In the genomic region with DNA sequence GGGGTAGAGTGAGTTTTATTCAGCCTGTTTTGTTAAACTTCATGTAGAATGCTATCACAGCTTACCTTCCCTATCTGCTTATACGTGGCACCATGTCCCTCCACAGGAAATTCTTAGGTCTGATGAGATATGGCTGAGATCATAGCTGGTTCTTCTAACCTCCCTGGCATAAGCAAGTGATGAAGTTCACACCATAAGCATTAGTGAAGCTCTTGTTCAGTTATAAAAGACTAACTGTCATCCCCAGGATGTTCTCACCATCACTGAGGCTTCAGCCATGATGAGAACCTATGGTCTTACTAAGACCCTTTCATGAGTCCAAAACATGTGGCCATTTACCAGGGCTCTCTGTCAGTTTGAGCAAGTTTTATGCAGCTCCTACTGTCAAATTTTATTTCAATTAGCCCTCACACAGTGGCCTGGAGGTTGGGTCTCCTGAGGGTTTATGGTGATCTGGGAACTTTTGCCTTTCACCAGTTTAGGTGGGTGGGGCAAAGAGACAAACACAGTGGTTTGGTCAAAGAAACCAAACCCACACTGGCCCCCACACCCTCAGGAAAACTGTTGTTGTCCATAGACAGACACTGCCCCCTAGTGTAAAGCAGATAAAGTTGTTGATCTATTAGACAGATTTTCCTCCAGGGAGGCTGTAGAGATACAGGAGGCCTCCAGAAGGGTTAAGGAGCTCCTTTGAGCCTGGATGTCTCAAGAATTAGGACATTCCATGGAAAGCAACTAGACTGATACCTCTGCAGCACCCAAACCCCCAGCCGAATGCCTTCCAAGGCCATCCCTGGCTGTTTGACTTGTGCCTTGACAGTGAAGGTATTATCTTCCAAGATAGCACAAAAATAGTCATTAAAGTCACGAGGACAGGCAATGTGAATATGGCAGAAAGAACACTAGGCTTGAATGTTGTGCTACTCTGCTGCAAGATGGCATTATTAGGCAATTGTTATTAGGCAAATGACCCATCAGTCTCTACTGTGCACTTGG, we compare ENCODE assay signal across 2 cellular contexts.
TF ChIP-seq lines count a peak whose summit lies in the region.

No MANE protein-coding gene starts in this region.

TF ChIP-seq in GM23338, 12 proteins besides CTCF, POLR2A, EP300 and RAD21:
- TF ChIP-seq EZH2phosphoT487 (IDR thresholded peaks at IDR 0.05; ENCODE audit: unreplicated experiment) (no peak), NANOG (IDR thresholded peaks at IDR 0.05; ENCODE audit: borderline replicate concordance) (no peak), JUNB (IDR thresholded peaks at IDR 0.05; ENCODE audit: unreplicated experiment) (no peak), REST (IDR thresholded peaks at IDR 0.05; ENCODE audit: unreplicated experiment) (no peak), ZNF331 (CRISPR knock-in tag; IDR thresholded peaks at IDR 0.05; ENCODE audit: low read depth) (no peak)
- TF ChIP-seq, protein P1, sequence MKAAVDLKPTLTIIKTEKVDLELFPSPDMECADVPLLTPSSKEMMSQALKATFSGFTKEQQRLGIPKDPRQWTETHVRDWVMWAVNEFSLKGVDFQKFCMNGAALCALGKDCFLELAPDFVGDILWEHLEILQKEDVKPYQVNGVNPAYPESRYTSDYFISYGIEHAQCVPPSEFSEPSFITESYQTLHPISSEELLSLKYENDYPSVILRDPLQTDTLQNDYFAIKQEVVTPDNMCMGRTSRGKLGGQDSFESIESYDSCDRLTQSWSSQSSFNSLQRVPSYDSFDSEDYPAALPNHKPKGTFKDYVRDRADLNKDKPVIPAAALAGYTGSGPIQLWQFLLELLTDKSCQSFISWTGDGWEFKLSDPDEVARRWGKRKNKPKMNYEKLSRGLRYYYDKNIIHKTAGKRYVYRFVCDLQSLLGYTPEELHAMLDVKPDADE (IDR thresholded peaks at IDR 0.05) = no peak

TF ChIP-seq in GM12878, 131 proteins besides CTCF, POLR2A, EP300 and RAD21:
- TF ChIP-seq YBX1 (IDR thresholded peaks at IDR 0.05) (no peak), SMC3 (IDR thresholded peaks at IDR 0.05; ENCODE audit: borderline replicate concordance, low read length) (peak; percentile 53; the same call in 1 of the 2 replicates), RELA (IDR thresholded peaks at IDR 0.05; ENCODE audit: borderline replicate concordance, partially characterized antibody) (no peak)
